In the genomic region with DNA sequence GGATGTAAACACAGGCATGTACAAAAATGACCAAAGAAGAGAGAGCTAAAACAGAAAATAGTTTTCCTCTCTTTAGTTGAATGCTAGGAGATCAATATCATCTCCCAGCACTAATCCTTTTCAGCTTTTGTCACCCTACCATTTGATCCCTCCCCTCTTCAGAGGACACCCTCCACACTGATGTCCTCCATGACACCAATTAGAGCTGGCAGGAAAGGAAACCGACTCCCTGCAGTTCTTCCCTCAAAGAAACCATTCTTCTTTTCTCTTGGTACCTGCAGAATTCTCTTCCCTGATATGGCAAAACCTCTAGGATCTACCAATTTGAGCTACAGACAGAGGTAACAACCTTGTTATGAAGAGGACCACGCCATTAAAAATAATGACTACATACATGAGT, we compare ENCODE assay signal across 17 cellular contexts. TPM values are rescaled to one million over a fixed set of nuclear protein-coding genes. Genes with fewer than 3 reads are reported as not detected.
DNase-seq lines count a peak whose midpoint lies in the region; ATAC-seq, FAIRE-seq and TF ChIP-seq lines count a peak whose summit lies in the region.
"Had no signal": no experiment of that assay in that cellular context is flagged by ENCODE, and none has a peak within 500 bp of the region (broad histone marks: within the 10 kb centered on the region; RNA-seq: fewer than 3 reads in every experiment).

No MANE protein-coding gene starts in this region.

- intact Hi-C loops in thyroid gland (cut with DNase I) (no loop called here), left cardiac atrium (cut with DNase I) (no loop called here)

- H3K27ac ChIP-seq in subcutaneous abdominal adipose tissue (ENCODE audit: low read depth, low read length) (peak overlapping the region; percentile 24), thyroid gland (no peak overlapping the region)
- H3K27ac ChIP-seq: BLaER1 treated with 17β-estradiol and CSF1 and Interleukin-3, amounts not matched to agents 10 nM and 100 nM had no signal

- H3K4me1 ChIP-seq in subcutaneous abdominal adipose tissue (ENCODE audit: control insufficient read depth in 5 of 5, insufficient read depth in 5 of 5, low read length in 5 of 5) (peaks cover 0 to 26% (median 19%) of the 10 kb centered on the region in 5 donors), thyroid gland (no peaks in the 10 kb centered on the region)

- H3K27me3 ChIP-seq in subcutaneous abdominal adipose tissue (ENCODE audit: control insufficient read depth in 5 of 5, insufficient read depth in 4 of 5, low read length in 5 of 5) (no peaks in the 10 kb centered on the region), thyroid gland (no peaks in the 10 kb centered on the region)
- H3K27me3 ChIP-seq: BLaER1 treated with 17β-estradiol and CSF1 and Interleukin-3, amounts not matched to agents 10 nM and 100 nM had no signal

- CTCF ChIA-PET in activated naive CD4-positive, alpha-beta T cell treated with anti-CD3 and anti-CD28 coated beads, Interleukin-2, amount 10 ng/mL, durations not matched to agents 7 days and 5 days (lab: Charles Lee), result no interaction called here

- no peak for ATAC-seq in left cardiac atrium

- DNase-seq in D721Med (ENCODE audit: insufficient read length, low spot score) (no peak), NCI-H69 (lab: John Stamatoyannopoulos, UW) (peak; percentile 68), iPS-NIHi11 (ENCODE audit: low spot score) (peak; percentile 25), thyroid gland (no peak), left cardiac atrium (no peak)
- no peak for DNase-seq in activated naive CD4-positive, alpha-beta T cell treated with anti-CD3 and anti-CD28 coated beads, Interleukin-2, amount 10 ng/mL, durations not matched to agents 7 days and 5 days
- DNase-seq: ACHN; CD4-positive, alpha-beta T cell; DND-41; GDM1; IMR-90 had no signal

- H3K4me3 ChIP-seq in subcutaneous abdominal adipose tissue (ENCODE audit: low read depth in 1 of 5, low read length in 5 of 5) (no peak overlapping the region), thyroid gland (replicated peaks in 1 of 3) (no peak overlapping the region)
- H3K4me3 ChIP-seq: BLaER1 treated with 17β-estradiol and CSF1 and Interleukin-3, amounts not matched to agents 10 nM and 100 nM had no signal

- 60 to 69% methylated on average over 2 of the region's 2 CpGs for WGBS in thyroid gland, 2 donors

- peaks cover 7% of the 10 kb centered on the region for H3K4me1 Mint-ChIP-seq in activated naive CD4-positive, alpha-beta T cell treated with anti-CD3 and anti-CD28 coated beads, Interleukin-2, amount 10 ng/mL, durations not matched to agents 7 days and 5 days

- no peaks in the 10 kb centered on the region for H3K9me3 Mint-ChIP-seq in activated naive CD4-positive, alpha-beta T cell treated with anti-CD3 and anti-CD28 coated beads, Interleukin-2, amount 10 ng/mL, durations not matched to agents 7 days and 5 days
- H3K9me3 Mint-ChIP-seq: CD4-positive, alpha-beta T cell had no signal

- H3K27ac Mint-ChIP-seq in activated naive CD4-positive, alpha-beta T cell treated with anti-CD3 and anti-CD28 coated beads, Interleukin-2, amount 10 ng/mL, durations not matched to agents 7 days and 5 days, result no peak overlapping the region
- H3K27ac Mint-ChIP-seq: CD4-positive, alpha-beta T cell had no signal

- peak; percentile 58 for FAIRE-seq in D721Med (lab: Jason Lieb, UNC)
- FAIRE-seq: GM12892, GM19239, H54 had no signal

- H3K4me3 Mint-ChIP-seq in activated naive CD4-positive, alpha-beta T cell treated with anti-CD3 and anti-CD28 coated beads, Interleukin-2, amount 10 ng/mL, durations not matched to agents 7 days and 5 days, result no peak overlapping the region
- H3K4me3 Mint-ChIP-seq: CD4-positive, alpha-beta T cell had no signal

- no peak overlapping the region for H3K9ac ChIP-seq in subcutaneous abdominal adipose tissue (ENCODE audit: low read length in 5 of 5)
- H3K9ac ChIP-seq: BLaER1 treated with 17β-estradiol and CSF1 and Interleukin-3, amounts not matched to agents 10 nM and 100 nM had no signal

- H3K36me3 Mint-ChIP-seq in activated naive CD4-positive, alpha-beta T cell treated with anti-CD3 and anti-CD28 coated beads, Interleukin-2, amount 10 ng/mL, durations not matched to agents 7 days and 5 days, result no peaks in the 10 kb centered on the region

- H3K9me3 ChIP-seq in subcutaneous abdominal adipose tissue (ENCODE audit: control insufficient read depth in 5 of 5, low read length in 5 of 5) (no peaks in the 10 kb centered on the region), thyroid gland (no peaks in the 10 kb centered on the region)

- peaks cover 22% of the 10 kb centered on the region for H3K27me3 Mint-ChIP-seq in activated naive CD4-positive, alpha-beta T cell treated with anti-CD3 and anti-CD28 coated beads, Interleukin-2, amount 10 ng/mL, durations not matched to agents 7 days and 5 days

- H3K36me3 ChIP-seq in subcutaneous abdominal adipose tissue (ENCODE audit: control insufficient read depth in 5 of 5, insufficient read depth in 5 of 5, low read length in 5 of 5) (no peaks in the 10 kb centered on the region), thyroid gland (no peaks in the 10 kb centered on the region)
- H3K36me3 ChIP-seq: BLaER1 treated with 17β-estradiol and CSF1 and Interleukin-3, amounts not matched to agents 10 nM and 100 nM had no signal

- no peak for TF ChIP-seq CTCF in D721Med (IDR thresholded peaks at IDR 0.05; ENCODE audit: insufficient read depth, missing control alignments)
- TF ChIP-seq CTCF in thyroid gland (IDR thresholded peaks at IDR 0.05), result no peak

- no peak for TF ChIP-seq POLR2A in thyroid gland (IDR thresholded peaks at IDR 0.05)

RNA-seq across cellular contexts. Expression of a gene that starts 5.3 kb away (rescaled TPM):
- 10 to 100 TPM; 27.3 to 40.4 (median 34.6) TPM for total RNA-seq in thyroid gland
- 10 to 100 TPM; 28.0 to 34.8 TPM for total RNA-seq in left cardiac atrium
- total RNA-seq: A172 had no signal

Comparison
In these comparisons a context has a peak if more than half of its experiments do, and no peak if none do; other contexts are left out.
1. DNase-seq: peak in NCI-H69 (single experiment) and iPS-NIHi11 (single experiment); none in D721Med (single experiment), thyroid gland (0 of 2), activated naive CD4-positive, alpha-beta T cell treated with anti-CD3 and anti-CD28 coated beads, Interleukin-2, amount 10 ng/mL, durations not matched to agents 7 days and 5 days (single experiment) and left cardiac atrium (single experiment).